28 cellular contexts compared by ENCODE assay signal in genomic region chr18:11052800-11053199, GRCh38.
DNase-seq lines count a peak whose midpoint lies in the region; ATAC-seq and TF ChIP-seq lines count a peak whose summit lies in the region.
"Had no signal": no experiment of that assay in that cellular context is flagged by ENCODE, and none has a peak within 500 bp of the region (broad histone marks: within the 10 kb centered on the region; RNA-seq: fewer than 3 reads in every experiment).

No MANE protein-coding gene starts in this region.

- DNase-seq in DMS53 (lab: John Stamatoyannopoulos, UW) (peak; percentile 84), amniotic epithelial cell (ENCODE audit: low read depth) (peak; percentile 24), hepatocyte (ENCODE audit: low spot score) (peak; percentile 53), iPS-NIHi11 (ENCODE audit: low spot score) (no peak)
- DNase-seq in activated T-cell treated with anti-CD3 and anti-CD28 coated beads, Interleukin-2, amount 50 U/mL, for 1 hour = no peak
- DNase-seq in CD8-positive, alpha-beta T cell = no peak
- DNase-seq: activated CD4-positive, alpha-beta T cell treated with anti-CD3 and anti-CD28 coated beads, Interleukin-2, amount 50 U/mL, for 1 hour; Caco-2; foreskin fibroblast; heart left ventricle; HFFc6; KG1; left ventricle myocardium superior; midbrain; NCI-H82; ovary; right cardiac atrium; stimulated activated naive CD8-positive, alpha-beta T cell treated with anti-CD3 and anti-CD28 coated beads, Interleukin-15, Interleukin-2, amounts not matched to agents 100 U/mL and 50 U/mL, for 24 hours; WERI-Rb-1 had no signal

- WGBS in hepatocyte (ENCODE audit: low lambda C conversion rate, missing lambda C conversion rate) = 38% methylated on average over 3 of the region's 3 CpGs

- intact Hi-C loops in CD8-positive, alpha-beta T cell (cut with DNase I, micrococcal nuclease) = no loop called here

- no peaks in the 10 kb centered on the region for H3K9me3 Mint-ChIP-seq in CD8-positive, alpha-beta T cell
- H3K9me3 Mint-ChIP-seq: activated naive CD4-positive, alpha-beta T cell treated with anti-CD3 and anti-CD28 coated beads, Interleukin-2, amount 50 U/mL, for 24 hours; activated T-helper 17 cell treated with anti-CD3 and anti-CD28 coated beads, Interleukin-2, amount 50 U/mL, for 72 hours; HFFc6; natural killer cell treated with Interleukin-12 subunit alpha and Interleukin-12 subunit beta and Interleukin-15 and Interleukin-18, amount 100 ng/mL, for 72 hours had no signal

- no peaks in the 10 kb centered on the region for H3K4me1 Mint-ChIP-seq in CD8-positive, alpha-beta T cell (ENCODE audit: low read depth)
- H3K4me1 Mint-ChIP-seq: activated naive CD4-positive, alpha-beta T cell treated with anti-CD3 and anti-CD28 coated beads, Interleukin-2, amount 50 U/mL, for 24 hours; activated T-helper 17 cell treated with anti-CD3 and anti-CD28 coated beads, Interleukin-2, amount 50 U/mL, for 72 hours had no signal

- H3K9me3 ChIP-seq in hepatocyte (ENCODE audit: low read depth) = no peaks in the 10 kb centered on the region
- H3K9me3 ChIP-seq in CD8-positive, alpha-beta T cell (ENCODE audit: low read length) = no peaks in the 10 kb centered on the region
- H3K9me3 ChIP-seq: ascending aorta, BLaER1, Caco-2, heart left ventricle, ovary, thoracic aorta had no signal

- no peak overlapping the region for H3K27ac Mint-ChIP-seq in CD8-positive, alpha-beta T cell
- H3K27ac Mint-ChIP-seq: activated naive CD4-positive, alpha-beta T cell treated with anti-CD3 and anti-CD28 coated beads, Interleukin-2, amount 50 U/mL, for 24 hours; activated T-helper 17 cell treated with anti-CD3 and anti-CD28 coated beads, Interleukin-2, amount 50 U/mL, for 72 hours; HFFc6; natural killer cell treated with Interleukin-12 subunit alpha and Interleukin-12 subunit beta and Interleukin-15 and Interleukin-18, amount 100 ng/mL, for 72 hours had no signal

- no peak overlapping the region for H3K4me3 Mint-ChIP-seq in CD8-positive, alpha-beta T cell
- H3K4me3 Mint-ChIP-seq: activated naive CD4-positive, alpha-beta T cell treated with anti-CD3 and anti-CD28 coated beads, Interleukin-2, amount 50 U/mL, for 24 hours; activated T-helper 17 cell treated with anti-CD3 and anti-CD28 coated beads, Interleukin-2, amount 50 U/mL, for 72 hours; HFFc6; natural killer cell treated with Interleukin-12 subunit alpha and Interleukin-12 subunit beta and Interleukin-15 and Interleukin-18, amount 100 ng/mL, for 72 hours had no signal

- no peaks in the 10 kb centered on the region for H3K36me3 Mint-ChIP-seq in CD8-positive, alpha-beta T cell
- H3K36me3 Mint-ChIP-seq: activated naive CD4-positive, alpha-beta T cell treated with anti-CD3 and anti-CD28 coated beads, Interleukin-2, amount 50 U/mL, for 24 hours; natural killer cell treated with Interleukin-12 subunit alpha and Interleukin-12 subunit beta and Interleukin-15 and Interleukin-18, amount 100 ng/mL, for 72 hours had no signal

- peak overlapping the region; percentile 31 for H3K27ac ChIP-seq in hepatocyte
- no peak overlapping the region for H3K27ac ChIP-seq in CD8-positive, alpha-beta T cell (ENCODE audit: low read depth, low read length)
- H3K27ac ChIP-seq: ascending aorta, BLaER1, heart left ventricle, ovary, thoracic aorta, WERI-Rb-1 had no signal

- no peak overlapping the region for H2AFZ ChIP-seq in hepatocyte

- ATAC-seq in GM18868 (IDR thresholded peaks at IDR 0.05; ENCODE audit: unreplicated experiment) (peak; percentile 90), HG03045 (IDR thresholded peaks at IDR 0.05; ENCODE audit: unreplicated experiment) (no peak)
- no peak for ATAC-seq in CD8-positive, alpha-beta T cell
- ATAC-seq: activated T-helper 17 cell treated with anti-CD3 and anti-CD28 coated beads, Interleukin-2, amount 50 U/mL, for 72 hours; heart left ventricle; left ventricle myocardium superior; natural killer cell treated with Interleukin-12 subunit alpha and Interleukin-12 subunit beta and Interleukin-15 and Interleukin-18, amount 100 ng/mL, for 72 hours; right cardiac atrium; Right ventricle myocardium inferior; stimulated activated naive CD8-positive, alpha-beta T cell treated with anti-CD3 and anti-CD28 coated beads, Interleukin-15, Interleukin-2, amounts not matched to agents 100 U/mL and 50 U/mL, for 24 hours had no signal

- no peaks in the 10 kb centered on the region for H3K27me3 Mint-ChIP-seq in CD8-positive, alpha-beta T cell (ENCODE audit: low read depth)
- H3K27me3 Mint-ChIP-seq: activated naive CD4-positive, alpha-beta T cell treated with anti-CD3 and anti-CD28 coated beads, Interleukin-2, amount 50 U/mL, for 24 hours; activated T-helper 17 cell treated with anti-CD3 and anti-CD28 coated beads, Interleukin-2, amount 50 U/mL, for 72 hours; natural killer cell treated with Interleukin-12 subunit alpha and Interleukin-12 subunit beta and Interleukin-15 and Interleukin-18, amount 100 ng/mL, for 72 hours had no signal

- no peaks in the 10 kb centered on the region for H3K36me3 ChIP-seq in hepatocyte (replicated peaks; ENCODE audit: insufficient read depth, low read depth)
- H3K36me3 ChIP-seq in CD8-positive, alpha-beta T cell (ENCODE audit: insufficient read depth, low read length) = no peaks in the 10 kb centered on the region
- H3K36me3 ChIP-seq: ascending aorta, BLaER1, heart left ventricle, ovary, thoracic aorta, WERI-Rb-1 had no signal

- H3K27me3 ChIP-seq in hepatocyte = no peaks in the 10 kb centered on the region
- no peaks in the 10 kb centered on the region for H3K27me3 ChIP-seq in CD8-positive, alpha-beta T cell (ENCODE audit: insufficient read depth, low read length)
- H3K27me3 ChIP-seq: ascending aorta, BLaER1, ovary had no signal

- CTCF ChIA-PET in CD8-positive, alpha-beta T cell (lab: Charles Lee) = no interaction called here

- H3K4me2 ChIP-seq in hepatocyte = no peak overlapping the region
- H3K4me2 ChIP-seq: BLaER1 had no signal

- H3K4me1 ChIP-seq in hepatocyte (ENCODE audit: insufficient read depth) = peaks cover 18% of the 10 kb centered on the region
- no peaks in the 10 kb centered on the region for H3K4me1 ChIP-seq in CD8-positive, alpha-beta T cell (ENCODE audit: insufficient read depth, low read length)
- H3K4me1 ChIP-seq: ascending aorta, BLaER1, Caco-2, heart left ventricle had no signal

- no peaks in the 10 kb centered on the region for H3K9me2 ChIP-seq in hepatocyte (replicated peaks; ENCODE audit: insufficient read depth)

- no peak overlapping the region for H3K4me3 ChIP-seq in hepatocyte
- no peak overlapping the region for H3K4me3 ChIP-seq in CD8-positive, alpha-beta T cell (ENCODE audit: low read depth, low read length)
- H3K4me3 ChIP-seq: ascending aorta, BLaER1, heart left ventricle, ovary, thoracic aorta had no signal

- H4K20me1 ChIP-seq in hepatocyte (ENCODE audit: insufficient read depth, poor library complexity, severe bottlenecking) = no peaks in the 10 kb centered on the region
- H4K20me1 ChIP-seq: BLaER1 had no signal

- peaks cover 2% of the 10 kb centered on the region for H3K79me2 ChIP-seq in hepatocyte

- POLR2A ChIA-PET in CD8-positive, alpha-beta T cell (lab: Charles Lee) = no interaction called here

- no peak for TF ChIP-seq CTCF in hepatocyte (IDR thresholded peaks at IDR 0.05; ENCODE audit: poor library complexity)
- no peak for TF ChIP-seq CTCF in CD8-positive, alpha-beta T cell (IDR thresholded peaks at IDR 0.05)

Comparison
In these comparisons a context has a peak if more than half of its experiments do, and no peak if none do; other contexts are left out.
1. DNase-seq: peak in DMS53 (single experiment), amniotic epithelial cell (single experiment) and hepatocyte (single experiment); none in iPS-NIHi11 (single experiment), activated T-cell treated with anti-CD3 and anti-CD28 coated beads, Interleukin-2, amount 50 U/mL, for 1 hour (single experiment) and CD8-positive, alpha-beta T cell (0 of 7).